In genomic region chr17:8153957-8154607, GRCh38 we compare ENCODE assay signal across 1 cellular context.
TF ChIP-seq lines count a peak whose summit lies in the region.

No MANE protein-coding gene starts in this region.

TF ChIP-seq in HEK293, 187 proteins besides CTCF, POLR2A, EP300 and RAD21 (continued from another document and continues in another):
- no peak; the same call in none of the 2 replicates for TF ChIP-seq KLF17 (tag by site-specific recombination; IDR thresholded peaks at IDR 0.05)
- no peak for TF ChIP-seq ZIC2 (tag by site-specific recombination; IDR thresholded peaks at IDR 0.05)
- peak; percentile 66; the same call in 1 of the 2 replicates for TF ChIP-seq ZNF600 (tag by site-specific recombination; IDR thresholded peaks at IDR 0.05)
- peak; percentile 83 for TF ChIP-seq ZBTB8A (tag by site-specific recombination; IDR thresholded peaks at IDR 0.05)
- no peak for TF ChIP-seq ZNF362 (tag by site-specific recombination; IDR thresholded peaks at IDR 0.05)
- TF ChIP-seq ZNF24 (tag by site-specific recombination; IDR thresholded peaks at IDR 0.05) = peak; percentile 23; the same call in 1 of the 2 replicates
- TF ChIP-seq ZNF202 (tag by site-specific recombination; IDR thresholded peaks at IDR 0.05; ENCODE audit: borderline replicate concordance) = no peak
- 0 out of 2 replicates have a peak, but pooled peaks have one; percentile 42 for TF ChIP-seq ZNF692 (tag by site-specific recombination; IDR thresholded peaks at IDR 0.05)
- TF ChIP-seq ZNF521 (tag by site-specific recombination; IDR thresholded peaks at IDR 0.05) = no peak
- peak; percentile 65; the same call in 1 of the 2 replicates for TF ChIP-seq ZBTB10 (tag by site-specific recombination; IDR thresholded peaks at IDR 0.05)
- 0 out of 2 replicates have a peak, but pooled peaks have one; percentile 18 for TF ChIP-seq ZNF639 (tag by site-specific recombination; IDR thresholded peaks at IDR 0.05)
- no peak for TF ChIP-seq ZNF112 (tag by site-specific recombination; IDR thresholded peaks at IDR 0.05)
- TF ChIP-seq ZNF223 (tag by site-specific recombination; IDR thresholded peaks at IDR 0.05) = 0 out of 2 replicates have a peak, but pooled peaks have one; percentile 48
- TF ChIP-seq ZFP3 (tag by site-specific recombination; IDR thresholded peaks at IDR 0.05; ENCODE audit: low read depth) = no peak
- TF ChIP-seq GLI2 (tag by site-specific recombination; IDR thresholded peaks at IDR 0.05; ENCODE audit: borderline replicate concordance, low read depth) = no peak
- no peak for TF ChIP-seq MEIS1 (CRISPR knock-in tag; IDR thresholded peaks at IDR 0.05; ENCODE audit: borderline replicate concordance)
- peak; percentile 100 for TF ChIP-seq INSM2 (tag by site-specific recombination; IDR thresholded peaks at IDR 0.05)
- no peak for TF ChIP-seq ZNF26 (tag by site-specific recombination; IDR thresholded peaks at IDR 0.05)
- TF ChIP-seq ZNF558 (tag by site-specific recombination; IDR thresholded peaks at IDR 0.05) = 0 out of 2 replicates have a peak, but pooled peaks have one; percentile 5
- TF ChIP-seq ZNF114 (tag by site-specific recombination; IDR thresholded peaks at IDR 0.05) = no peak
- no peak for TF ChIP-seq ZNF37A (tag by site-specific recombination; IDR thresholded peaks at IDR 0.05)
- TF ChIP-seq ZNF184 (tag by site-specific recombination; IDR thresholded peaks at IDR 0.05) = no peak
- TF ChIP-seq ZSCAN30 (tag by site-specific recombination; IDR thresholded peaks at IDR 0.05) = peak; percentile 71; the same call in 1 of the 2 replicates
- no peak for TF ChIP-seq BCL11A (tag by site-specific recombination; IDR thresholded peaks at IDR 0.05; ENCODE audit: low read depth)
- TF ChIP-seq ZSCAN16 (tag by site-specific recombination; IDR thresholded peaks at IDR 0.05) = no peak
- no peak for TF ChIP-seq ZNF214 (tag by site-specific recombination; IDR thresholded peaks at IDR 0.05; ENCODE audit: borderline replicate concordance)
- 0 out of 2 replicates have a peak, but pooled peaks have one; percentile 32 for TF ChIP-seq ZNF76 (tag by site-specific recombination; IDR thresholded peaks at IDR 0.05; ENCODE audit: borderline replicate concordance, low read depth)
- TF ChIP-seq ZSCAN23 (tag by site-specific recombination; IDR thresholded peaks at IDR 0.05) = no peak
- peak; percentile 91 for TF ChIP-seq SP3 (tag by site-specific recombination; IDR thresholded peaks at IDR 0.05)
- no peak for TF ChIP-seq SETDB1 (IDR thresholded peaks at IDR 0.05; ENCODE audit: insufficient read length, low read length)
- peak; percentile 45 for TF ChIP-seq OSR2 (tag by site-specific recombination; IDR thresholded peaks at IDR 0.05)
- TF ChIP-seq ZNF548 (tag by site-specific recombination; IDR thresholded peaks at IDR 0.05) = no peak
- peak; percentile 62; the same call in 1 of the 2 replicates for TF ChIP-seq ZNF660 (tag by site-specific recombination; IDR thresholded peaks at IDR 0.05)
- peak; percentile 97 for TF ChIP-seq ZBTB21 (tag by site-specific recombination; IDR thresholded peaks at IDR 0.05)
- TF ChIP-seq ZNF701 (tag by site-specific recombination; IDR thresholded peaks at IDR 0.05) = no peak
- peak; percentile 91 for TF ChIP-seq BCL6B (tag by site-specific recombination; IDR thresholded peaks at IDR 0.05)
- peak; percentile 87; the same call in 1 of the 2 replicates for TF ChIP-seq ZNF561 (tag by site-specific recombination; IDR thresholded peaks at IDR 0.05; ENCODE audit: borderline replicate concordance)
- no peak for TF ChIP-seq ZNF280C (tag by site-specific recombination; IDR thresholded peaks at IDR 0.05)
- TF ChIP-seq ELK4 (IDR thresholded peaks at IDR 0.05; ENCODE audit: borderline replicate concordance, low read depth, low read length) = no peak
- peak; percentile 97 for TF ChIP-seq KLF1 (tag by site-specific recombination; IDR thresholded peaks at IDR 0.05)
- no peak for TF ChIP-seq ZNF707 (tag by site-specific recombination; IDR thresholded peaks at IDR 0.05)
- TF ChIP-seq ZNF629 (tag by site-specific recombination; IDR thresholded peaks at IDR 0.05) = peak; percentile 99
- no peak for TF ChIP-seq ZNF624 (tag by site-specific recombination; IDR thresholded peaks at IDR 0.05)
- no peak for TF ChIP-seq ZNF155 (tag by site-specific recombination; IDR thresholded peaks at IDR 0.05)
- TF ChIP-seq ZNF555 (tag by site-specific recombination; conservative IDR thresholded peaks at IDR 0.05) = no peak
- TF ChIP-seq GLIS1 (tag by site-specific recombination; IDR thresholded peaks at IDR 0.05) = peak; percentile 68
- TF ChIP-seq ZNF138 (tag by site-specific recombination; IDR thresholded peaks at IDR 0.05; ENCODE audit: borderline replicate concordance) = no peak
- no peak for TF ChIP-seq ZNF549 (tag by site-specific recombination; IDR thresholded peaks at IDR 0.05)
- TF ChIP-seq ZNF423 (tag by site-specific recombination; IDR thresholded peaks at IDR 0.05) = peak; percentile 53; the same call in 1 of the 2 replicates
- TF ChIP-seq KLF8 (tag by site-specific recombination; IDR thresholded peaks at IDR 0.05) = peak; percentile 93
